28 cellular contexts compared by ENCODE assay signal in the genomic region with DNA sequence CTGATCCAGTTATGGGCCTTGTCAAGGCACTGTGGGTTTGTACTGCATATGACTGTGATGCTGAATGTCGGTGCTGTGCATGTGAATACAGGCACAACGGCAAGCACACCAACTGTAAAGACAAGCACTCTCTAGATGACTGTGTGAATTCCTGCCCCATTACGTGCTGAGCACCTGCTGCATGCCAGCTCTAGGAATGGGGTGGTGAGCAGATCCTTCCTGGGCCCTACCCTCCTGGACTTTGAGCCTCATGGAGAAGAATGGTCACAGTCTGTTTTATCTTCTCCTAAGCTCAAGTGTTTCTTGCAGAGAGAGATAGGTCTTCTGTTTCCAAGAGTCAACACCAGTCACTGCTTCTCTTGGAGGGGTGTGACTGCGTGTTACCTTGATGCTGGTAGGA.
"Had no signal": no experiment of that assay in that cellular context is flagged by ENCODE, and none has a peak within 500 bp of the region (broad histone marks: within the 10 kb centered on the region; RNA-seq: fewer than 3 reads in every experiment).

No MANE protein-coding gene starts in this region.

- H3K4me3 ChIP-seq: cardiac muscle cell, coronary artery, dorsolateral prefrontal cortex, esophagus squamous epithelium, left ventricle myocardium inferior, psoas muscle, sigmoid colon, stomach, thyroid gland had no signal

- H3K36me3 Mint-ChIP-seq: activated naive CD8-positive, alpha-beta T cell; naive thymus-derived CD4-positive, alpha-beta T cell; stimulated activated naive B cell treated with anti-CD40 and anti-IgM and Interleukin-4, amounts not matched to agents 10 μg/mL and 1 μg/mL and 100 μg/mL, for 72 hours had no signal

- H3K4me1 Mint-ChIP-seq: naive thymus-derived CD4-positive, alpha-beta T cell; stimulated activated naive B cell treated with anti-CD40 and anti-IgM and Interleukin-4, amounts not matched to agents 10 μg/mL and 1 μg/mL and 100 μg/mL, for 72 hours had no signal

- H3K9me3 ChIP-seq: esophagus squamous epithelium, left ventricle myocardium inferior, psoas muscle, sigmoid colon, stomach, thyroid gland had no signal

- H3K36me3 ChIP-seq: cardiac muscle cell, left ventricle myocardium inferior, sigmoid colon had no signal

- H3K27ac ChIP-seq: cardiac muscle cell, coronary artery, dorsolateral prefrontal cortex, esophagus squamous epithelium, left ventricle myocardium inferior, parathyroid adenoma, psoas muscle, sigmoid colon, stomach, thyroid gland had no signal

- H3K4me3 Mint-ChIP-seq: activated naive CD8-positive, alpha-beta T cell; activated T-cell treated with anti-CD3 and anti-CD28 coated beads, Interleukin-2, amount 50 U/mL, for 72 hours; effector memory CD8-positive, alpha-beta T cell; naive thymus-derived CD4-positive, alpha-beta T cell; stimulated activated naive B cell treated with anti-CD40 and anti-IgM and Interleukin-4, amounts not matched to agents 10 μg/mL and 1 μg/mL and 100 μg/mL, for 72 hours; T-helper 2 cell treated with Interferon-gamma antibody and Interleukin-4, amounts not matched to agents 5 μg/mL and 100 μg/mL, for 36 hours had no signal

- H3K27me3 Mint-ChIP-seq: activated naive CD8-positive, alpha-beta T cell; stimulated activated naive B cell treated with anti-CD40 and anti-IgM and Interleukin-4, amounts not matched to agents 10 μg/mL and 1 μg/mL and 100 μg/mL, for 72 hours had no signal

- H3K4me1 ChIP-seq: esophagus squamous epithelium, left ventricle myocardium inferior, parathyroid adenoma, psoas muscle, sigmoid colon, stomach, thyroid gland had no signal

- H3K9me3 Mint-ChIP-seq: activated T-cell treated with anti-CD3 and anti-CD28 coated beads, Interleukin-2, amount 50 U/mL, for 72 hours; effector memory CD8-positive, alpha-beta T cell; naive thymus-derived CD4-positive, alpha-beta T cell; stimulated activated naive B cell treated with anti-CD40 and anti-IgM and Interleukin-4, amounts not matched to agents 10 μg/mL and 1 μg/mL and 100 μg/mL, for 72 hours; T-helper 2 cell treated with Interferon-gamma antibody and Interleukin-4, amounts not matched to agents 5 μg/mL and 100 μg/mL, for 36 hours had no signal

- ATAC-seq: activated T-cell treated with anti-CD3 and anti-CD28 coated beads, Interleukin-2, amount 50 U/mL, for 72 hours; effector memory CD8-positive, alpha-beta T cell; naive thymus-derived CD4-positive, alpha-beta T cell; psoas muscle; stimulated activated naive B cell treated with anti-CD40 and anti-IgM and Interleukin-4, amounts not matched to agents 10 μg/mL and 1 μg/mL and 100 μg/mL, for 72 hours had no signal

- H3K27me3 ChIP-seq: cardiac muscle cell, dorsolateral prefrontal cortex, esophagus squamous epithelium, sigmoid colon, stomach, thyroid gland had no signal

- H3K27ac Mint-ChIP-seq: activated naive CD8-positive, alpha-beta T cell; activated T-cell treated with anti-CD3 and anti-CD28 coated beads, Interleukin-2, amount 50 U/mL, for 72 hours; effector memory CD8-positive, alpha-beta T cell; naive thymus-derived CD4-positive, alpha-beta T cell; stimulated activated naive B cell treated with anti-CD40 and anti-IgM and Interleukin-4, amounts not matched to agents 10 μg/mL and 1 μg/mL and 100 μg/mL, for 72 hours; T-helper 2 cell treated with Interferon-gamma antibody and Interleukin-4, amounts not matched to agents 5 μg/mL and 100 μg/mL, for 36 hours had no signal

- DNase-seq: activated CD4-positive, alpha-beta T cell treated with anti-CD3 and anti-CD28 coated beads for 4 hours; activated CD4-positive, alpha-beta T cell treated with anti-CD3 and anti-CD28 coated beads, Interleukin-2, amount 50 U/mL, for 4 hours; activated CD4-positive, CD25-positive, alpha-beta regulatory T cell; activated naive CD4-positive, alpha-beta T cell treated with Interleukin-2 at 50 U/mL for 16 hours; activated T-cell treated with anti-CD3 and anti-CD28 coated beads for 4 hours; activated T-cell treated with anti-CD3 and anti-CD28 coated beads, Interleukin-2, amount 50 U/mL, for 72 hours; anterior cingulate cortex; cerebellar nuclear complex; dorsolateral prefrontal cortex; effector memory CD8-positive, alpha-beta T cell; esophagus squamous epithelium; foreskin melanocyte; left ventricle myocardium inferior; naive thymus-derived CD4-positive, alpha-beta T cell; occipital lobe; psoas muscle; sigmoid colon; stimulated activated CD4-positive, alpha-beta T cell treated with anti-CD3 and anti-CD28 coated beads, Interleukin-15, amount 100 ng/mL, for 24 hours; stimulated activated CD4-positive, alpha-beta T cell treated with anti-CD3 and anti-CD28 coated beads, Interleukin-2, amount 100 ng/mL, for 24 hours; stimulated activated naive B cell treated with anti-CD40 and anti-IgM and Interleukin-4, amounts not matched to agents 10 μg/mL and 1 μg/mL and 100 μg/mL, for 72 hours; stomach; T-helper 1 cell; thyroid gland had no signal
